In the genomic region with DNA sequence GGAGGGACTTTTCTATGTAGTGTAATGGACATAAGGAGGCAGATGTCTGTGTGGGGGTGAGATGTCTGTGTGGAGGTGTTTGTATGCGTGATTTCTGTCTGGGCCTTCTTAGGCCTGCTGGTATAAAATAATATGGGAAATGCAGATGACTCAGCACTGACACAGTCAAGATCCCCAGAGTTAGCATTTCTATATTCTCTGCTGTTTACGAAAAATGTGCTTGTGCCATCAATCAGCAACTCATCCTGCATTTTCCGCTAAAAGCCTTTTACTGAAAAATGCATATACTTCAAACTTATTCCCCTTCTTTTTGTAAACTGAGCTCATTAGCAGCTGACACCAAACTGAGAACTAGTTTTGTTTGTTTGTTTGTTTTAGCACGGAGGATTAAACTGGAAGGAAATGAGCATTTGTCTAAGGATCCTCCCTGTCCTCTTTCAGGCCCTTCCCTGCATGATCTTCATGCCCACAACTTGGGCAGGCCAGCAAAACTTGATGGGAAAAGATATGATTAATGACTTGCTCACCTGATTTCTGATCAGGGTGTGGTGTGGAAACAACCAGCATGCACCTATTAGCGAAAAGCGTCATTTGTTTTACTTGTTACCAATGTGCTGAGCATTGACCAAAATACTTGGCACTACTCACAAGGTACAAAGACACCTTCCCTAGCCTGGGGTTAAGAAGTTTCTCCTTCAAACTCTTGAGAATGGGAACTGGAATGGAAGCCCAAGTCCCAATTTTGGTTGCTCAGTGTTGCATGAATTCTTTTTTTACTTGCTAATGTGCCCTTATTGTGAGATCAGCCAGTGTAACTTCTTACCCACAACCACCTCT, we compare ENCODE assay signal across 8 cellular contexts.
DNase-seq lines count a peak whose midpoint lies in the region; ATAC-seq, FAIRE-seq and TF ChIP-seq lines count a peak whose summit lies in the region.

No MANE protein-coding gene starts in this region.

- no peaks in the 10 kb centered on the region for H4K20me1 ChIP-seq in HepG2 (ENCODE audit: insufficient read depth, low read length)

- CTCF ChIA-PET in HepG2 (lab: Yijun Ruan, JAX; ENCODE audit: low intra/inter-chr PET ratio, low total read pairs), result interaction anchor here (1.6 to 2.2 kb wide), 3 partner anchors 80 to 155 kb away, joined by 9 to 26 read pairs (median 15); no protein-coding TSS in a partner anchor

- H3K9ac ChIP-seq in HepG2 (ENCODE audit: insufficient read depth, low read depth, low read length), result no peak overlapping the region

- TF ChIP-seq RAD21 in HepG2 (CRISPR knock-in tag; IDR thresholded peaks at IDR 0.05), result no peak

- no peak overlapping the region for H2AFZ ChIP-seq in HepG2 (ENCODE audit: low read length)

- WGBS in HepG2 (ENCODE audit: low lambda C conversion rate), result 89% methylated on average over 6 of the region's 6 CpGs
- whole genome bisulfite sequencing in right lobe of liver (ENCODE audit: insufficient coverage, low coverage, low lambda C conversion rate, missing lambda C conversion rate), result 68% methylated on average over 5 of the region's 6 CpGs
- WGBS in adrenal gland, 4 donors, result 59 to 76% (median 74%) methylated on average over 6 of the region's 6 CpGs

- no peak for DNase-seq in HepG2 (ENCODE audit: low spot score)
- no peak for DNase-seq in right lobe of liver
- DNase-seq in adrenal gland, result peak in 1 of 7 donors; percentile 51
- DNase-seq in vagina (ENCODE audit: extremely low spot score in 2 of 2), result no peak
- DNase-seq in activated gamma-delta T cell (lab: John Stamatoyannopoulos, UW), result no peak
- DNase-seq in germinal center (ENCODE audit: low spot score), result no peak

- FAIRE-seq in HepG2 (lab: Jason Lieb, UNC), result no peak

- no peak for ATAC-seq in HepG2
- no peak for ATAC-seq in right lobe of liver
- ATAC-seq in GM18505 (IDR thresholded peaks at IDR 0.05; ENCODE audit: unreplicated experiment), result no peak

- in situ Hi-C loops in HepG2 (cut with HindIII; ENCODE audit: extremely low pct_ligation_motif_present, low pct_unique_long_range_greater_than_20kb), result loop anchor here (5.0 kb wide), 2 partner anchors 89 to 154 kb away; no protein-coding TSS in a partner anchor

- TF ChIP-seq CTCF in HepG2 (CRISPR knock-in tag; IDR thresholded peaks at IDR 0.05), result no peak
- TF ChIP-seq CTCF in right lobe of liver (IDR thresholded peaks at IDR 0.05), result no peak
- TF ChIP-seq CTCF in adrenal gland (IDR thresholded peaks at IDR 0.05), result no peak
- no peak for TF ChIP-seq CTCF in vagina (IDR thresholded peaks at IDR 0.05)

- peaks cover 21% of the 10 kb centered on the region for H3K79me2 ChIP-seq in HepG2 (ENCODE audit: insufficient read depth, low read length)

- no peaks in the 10 kb centered on the region for H3K27me3 ChIP-seq in HepG2 (ENCODE audit: control insufficient read depth in 1 of 2, insufficient read depth in 2 of 2, low read length in 2 of 2)
- H3K27me3 ChIP-seq in right lobe of liver, result no peaks in the 10 kb centered on the region
- no peaks in the 10 kb centered on the region for H3K27me3 ChIP-seq in adrenal gland
- H3K27me3 ChIP-seq in layer of hippocampus (ENCODE audit: control insufficient read depth, insufficient read depth, low read length), result no peaks in the 10 kb centered on the region
- no peaks in the 10 kb centered on the region for H3K27me3 ChIP-seq in vagina

- no peak overlapping the region for H3K4me2 ChIP-seq in HepG2 (ENCODE audit: low read depth, low read length)

- BruUV-seq in HepG2 (replicated peaks; lab: Mats Ljungman, UMichigan), result no TSS peak

- intact Hi-C loops in HepG2 (cut with micrococcal nuclease; ENCODE audit: unreplicated experiment) (no loop called here), right lobe of liver (cut with DNase I) (loop anchor here in 1 of 2 donors (10.0 kb wide), 2 partner anchors 151 to 281 kb away; no protein-coding TSS in a partner anchor), adrenal gland (cut with DNase I) (loop anchor here (10.0 kb wide), 2 partner anchors 71 to 151 kb away; no protein-coding TSS in a partner anchor), vagina (cut with DNase I) (loop anchor here (5.0 kb wide), 1 partner anchor 154 kb away; no protein-coding TSS in a partner anchor)

- H3K27ac ChIP-seq in HepG2 (ENCODE audit: extremely low read length, insufficient read depth, low read length), result no peak overlapping the region
- H3K27ac ChIP-seq in right lobe of liver, result no peak overlapping the region
- peak overlapping the region in 3 of 5 donors; percentile 94 to 98 (median 94) for H3K27ac ChIP-seq in adrenal gland
- peak overlapping the region; percentile 88 for H3K27ac ChIP-seq in layer of hippocampus (ENCODE audit: low read depth, low read length)
- peak overlapping the region; percentile 96 for H3K27ac ChIP-seq in vagina

- TF ChIP-seq POLR2A in HepG2 (IDR thresholded peaks at IDR 0.05; ENCODE audit: insufficient read depth in 1 of 2, low read depth in 2 of 2, low read length in 2 of 2), result no peak
- TF ChIP-seq POLR2A in right lobe of liver (IDR thresholded peaks at IDR 0.05), result no peak
- no peak for TF ChIP-seq POLR2A in adrenal gland (IDR thresholded peaks at IDR 0.05)
- no peak for TF ChIP-seq POLR2A in vagina (IDR thresholded peaks at IDR 0.05)
- no peak for TF ChIP-seq POLR2A in GM18505 (IDR thresholded peaks at IDR 0.05; ENCODE audit: borderline replicate concordance, extremely low read depth, insufficient read depth, insufficient read length)

- no peak overlapping the region for H3K4me3 ChIP-seq in HepG2 (replicated peaks in 1 of 3; ENCODE audit: insufficient read depth in 1 of 3, low read depth in 2 of 3, low read length in 3 of 3)
- no peak overlapping the region for H3K4me3 ChIP-seq in right lobe of liver
- no peak overlapping the region for H3K4me3 ChIP-seq in adrenal gland
- no peak overlapping the region for H3K4me3 ChIP-seq in vagina

- H3K4me1 ChIP-seq in HepG2 (ENCODE audit: insufficient read depth, low read length) (peaks cover 42% of the 10 kb centered on the region), right lobe of liver (peaks cover 0 to 35% (median 7%) of the 10 kb centered on the region in 4 donors), adrenal gland (replicated peaks in 1 of 2) (peaks cover 35 to 52% of the 10 kb centered on the region in 2 donors), vagina (peaks cover 55% of the 10 kb centered on the region)

- no peaks in the 10 kb centered on the region for H3K9me3 ChIP-seq in HepG2 (ENCODE audit: low read length)
- H3K9me3 ChIP-seq in right lobe of liver, result no peaks in the 10 kb centered on the region
- no peaks in the 10 kb centered on the region for H3K9me3 ChIP-seq in adrenal gland (replicated peaks in 1 of 3)
- H3K9me3 ChIP-seq in vagina, result no peaks in the 10 kb centered on the region

- H3K36me3 ChIP-seq in HepG2 (replicated peaks in 1 of 2; ENCODE audit: control insufficient read depth in 1 of 2, insufficient read depth in 2 of 2, low read length in 2 of 2), result no peaks in the 10 kb centered on the region
- no peaks in the 10 kb centered on the region for H3K36me3 ChIP-seq in right lobe of liver
- no peaks in the 10 kb centered on the region for H3K36me3 ChIP-seq in adrenal gland (replicated peaks in 1 of 2)
- H3K36me3 ChIP-seq in vagina, result no peaks in the 10 kb centered on the region

- POLR2A ChIA-PET in HepG2 (lab: Yijun Ruan, JAX), result interaction anchor here (1.1 kb wide), 1 partner anchor 29 kb away, joined by 4 read pairs; no protein-coding TSS in a partner anchor

- no peak for TF ChIP-seq EP300 in HepG2 (IDR thresholded peaks at IDR 0.05; ENCODE audit: low read depth in 2 of 2, low read length in 2 of 2)
- TF ChIP-seq EP300 in HepG2 (CRISPR knock-in tag; IDR thresholded peaks at IDR 0.05; ENCODE audit: borderline replicate concordance), result no peak

TF ChIP-seq in HepG2, 621 proteins besides CTCF, POLR2A, EP300 and RAD21:
- TF ChIP-seq MAFK (conservative IDR thresholded peaks at IDR 0.05 in 1 of 2, IDR thresholded peaks at IDR 0.05 in 1 of 2; ENCODE audit: low read length in 2 of 2), result peak in 1 of 2 experiments; percentile 43; a peak in 2 of 4 replicates
- TF ChIP-seq ZNF709 (CRISPR knock-in tag; IDR thresholded peaks at IDR 0.05), result no peak
- no peak for TF ChIP-seq ZNF326 (CRISPR knock-in tag; IDR thresholded peaks at IDR 0.05; ENCODE audit: borderline replicate concordance)
- TF ChIP-seq MAFF (IDR thresholded peaks at IDR 0.05; ENCODE audit: low read depth, low read length), result peak; percentile 35; the same call in 1 of the 2 replicates

Comparison
In these comparisons a context has a peak if more than half of its experiments do, and no peak if none do; other contexts are left out.
1. H3K27ac ChIP-seq: peak in adrenal gland (3 of 5), layer of hippocampus (single experiment) and vagina (single experiment); none in HepG2 (single experiment) and right lobe of liver (0 of 3).